12 cellular contexts compared by ENCODE assay signal in the genomic region with DNA sequence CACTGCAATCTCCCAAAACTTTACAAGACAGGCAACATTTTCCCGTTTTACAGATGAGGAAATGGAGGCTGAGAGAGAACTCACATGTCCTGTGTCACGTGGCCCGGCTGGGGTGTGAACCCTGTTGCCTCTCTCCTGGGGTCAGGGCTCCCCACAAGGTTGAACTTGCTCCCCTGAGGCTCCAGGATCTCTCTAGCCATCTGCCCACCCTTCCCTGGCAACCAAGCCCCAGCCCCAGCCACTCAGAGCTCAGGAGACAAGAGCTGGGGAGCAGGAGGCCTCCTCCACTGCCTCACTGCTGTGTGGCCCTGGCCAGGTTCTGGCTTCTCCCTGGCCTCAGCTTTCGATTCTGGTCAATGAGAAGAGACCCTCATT. TPM values are rescaled to one million over a fixed set of nuclear protein-coding genes. Genes with fewer than 3 reads are reported as not detected.
DNase-seq lines count a peak whose midpoint lies in the region; ATAC-seq, FAIRE-seq and TF ChIP-seq lines count a peak whose summit lies in the region.
"Had no signal": no experiment of that assay in that cellular context is flagged by ENCODE, and none has a peak within 500 bp of the region (broad histone marks: within the 10 kb centered on the region; RNA-seq: fewer than 3 reads in every experiment).

No MANE protein-coding gene starts in this region.

- peaks cover 70% of the 10 kb centered on the region for H3K36me3 Mint-ChIP-seq in activated naive CD4-positive, alpha-beta T cell treated with anti-CD3 and anti-CD28 coated beads, Interleukin-2, amount 10 ng/mL, durations not matched to agents 7 days and 5 days
- H3K36me3 Mint-ChIP-seq in activated CD8-positive, alpha-beta T cell treated with anti-CD3 and anti-CD28 coated beads for 36 hours (ENCODE audit: low read depth) = peaks cover 70% of the 10 kb centered on the region

- whole genome bisulfite sequencing in HepG2 (ENCODE audit: low lambda C conversion rate) = 31% methylated on average over 2 of the region's 4 CpGs
- 67 to 79% methylated on average over 3 to 4 of the region's 4 CpGs for WGBS in upper lobe of left lung, 2 donors

- no peak for TF ChIP-seq POLR2A in HepG2 (IDR thresholded peaks at IDR 0.05; ENCODE audit: insufficient read depth in 1 of 2, low read depth in 2 of 2, low read length in 2 of 2)
- TF ChIP-seq POLR2A in upper lobe of left lung (IDR thresholded peaks at IDR 0.05) = no peak

- H3K27me3 Mint-ChIP-seq in activated naive CD4-positive, alpha-beta T cell treated with anti-CD3 and anti-CD28 coated beads, Interleukin-2, amount 10 ng/mL, durations not matched to agents 7 days and 5 days = no peaks in the 10 kb centered on the region
- no peaks in the 10 kb centered on the region for H3K27me3 Mint-ChIP-seq in activated CD8-positive, alpha-beta T cell treated with anti-CD3 and anti-CD28 coated beads for 36 hours

- no peak overlapping the region for H3K9ac ChIP-seq in HepG2 (ENCODE audit: insufficient read depth, low read depth, low read length)

- in situ Hi-C loops in HepG2 (cut with HindIII; ENCODE audit: extremely low pct_ligation_motif_present, low pct_unique_long_range_greater_than_20kb) = no loop called here

- no peak for TF ChIP-seq CTCF in activated CD8-positive, alpha-beta T cell treated with anti-CD3 and anti-CD28 coated beads for 36 hours (IDR thresholded peaks at IDR 0.05)
- TF ChIP-seq CTCF in HepG2 (CRISPR knock-in tag; IDR thresholded peaks at IDR 0.05) = no peak
- TF ChIP-seq CTCF in upper lobe of left lung (IDR thresholded peaks at IDR 0.05) = no peak
- no peak for TF ChIP-seq CTCF in ascending aorta (IDR thresholded peaks at IDR 0.05)

- POLR2A ChIA-PET in activated CD8-positive, alpha-beta T cell treated with anti-CD3 and anti-CD28 coated beads for 36 hours (lab: Charles Lee) = interaction anchor here (0.8 to 36.3 kb wide), 3 partner anchors 13 to 16 kb away, joined by 4 to 671 read pairs (median 44); a partner anchor contains a TSS
- POLR2A ChIA-PET in HepG2 (lab: Yijun Ruan, JAX) = interaction anchor here (0.9 to 2.3 kb wide), 3 partner anchors 12 to 37 kb away, joined by 3 to 9 read pairs (median 5); a partner anchor contains a TSS

- H3K4me1 ChIP-seq in HepG2 (ENCODE audit: insufficient read depth, low read length) (peaks cover 84% of the 10 kb centered on the region), upper lobe of left lung (peaks cover 29 to 88% (median 67%) of the 10 kb centered on the region in 4 donors), ascending aorta (no peaks in the 10 kb centered on the region)

- H3K36me3 ChIP-seq in HepG2 (replicated peaks in 1 of 2; ENCODE audit: control insufficient read depth in 1 of 2, insufficient read depth in 2 of 2, low read length in 2 of 2) = no peaks in the 10 kb centered on the region
- peaks cover 0 to 13% (median 6%) of the 10 kb centered on the region in 4 donors for H3K36me3 ChIP-seq in upper lobe of left lung
- H3K36me3 ChIP-seq in ascending aorta = no peaks in the 10 kb centered on the region

- no peak for TF ChIP-seq EP300 in HepG2 (IDR thresholded peaks at IDR 0.05; ENCODE audit: low read depth in 2 of 2, low read length in 2 of 2)
- TF ChIP-seq EP300 in HepG2 (CRISPR knock-in tag; IDR thresholded peaks at IDR 0.05; ENCODE audit: borderline replicate concordance) = no peak
- no peak for TF ChIP-seq EP300 in upper lobe of left lung (IDR thresholded peaks at IDR 0.05)

- CTCF ChIA-PET in activated naive CD4-positive, alpha-beta T cell treated with anti-CD3 and anti-CD28 coated beads, Interleukin-2, amount 10 ng/mL, durations not matched to agents 7 days and 5 days (lab: Charles Lee) = interaction anchor here (0.9 to 7.0 kb wide), 5 partner anchors 9 to 34 kb away, joined by 5 to 78 read pairs (median 7); a partner anchor contains a TSS
- CTCF ChIA-PET in activated CD8-positive, alpha-beta T cell treated with anti-CD3 and anti-CD28 coated beads for 36 hours (lab: Charles Lee) = interaction anchor here (0.6 to 9.2 kb wide), 8 partner anchors 9 to 319 kb away, joined by 3 to 80 read pairs (median 6); a partner anchor contains a TSS
- CTCF ChIA-PET in HepG2 (lab: Yijun Ruan, JAX; ENCODE audit: low intra/inter-chr PET ratio, low total read pairs) = no interaction called here

- H3K9me3 ChIP-seq in HepG2 (ENCODE audit: low read length) (no peaks in the 10 kb centered on the region), upper lobe of left lung (no peaks in the 10 kb centered on the region), ascending aorta (no peaks in the 10 kb centered on the region)

- no peak overlapping the region for H3K4me3 ChIP-seq in HepG2 (replicated peaks in 1 of 3; ENCODE audit: insufficient read depth in 1 of 3, low read depth in 2 of 3, low read length in 3 of 3)
- H3K4me3 ChIP-seq in upper lobe of left lung = no peak overlapping the region
- H3K4me3 ChIP-seq in ascending aorta = no peak overlapping the region
- H3K4me3 ChIP-seq: PC-9 had no signal

- peaks cover 100% of the 10 kb centered on the region for H3K4me1 Mint-ChIP-seq in activated naive CD4-positive, alpha-beta T cell treated with anti-CD3 and anti-CD28 coated beads, Interleukin-2, amount 10 ng/mL, durations not matched to agents 7 days and 5 days
- H3K4me1 Mint-ChIP-seq in activated CD8-positive, alpha-beta T cell treated with anti-CD3 and anti-CD28 coated beads for 36 hours (ENCODE audit: low read depth) = peaks cover 99% of the 10 kb centered on the region

- intact Hi-C loops in activated CD8-positive, alpha-beta T cell treated with anti-CD3 and anti-CD28 coated beads for 36 hours (cut with micrococcal nuclease) = no loop called here
- intact Hi-C loops in HepG2 (cut with micrococcal nuclease; ENCODE audit: unreplicated experiment) = no loop called here
- intact Hi-C loops in ascending aorta (cut with DNase I) = no loop called here

- peak overlapping the region; percentile 78 for H3K4me3 Mint-ChIP-seq in activated naive CD4-positive, alpha-beta T cell treated with anti-CD3 and anti-CD28 coated beads, Interleukin-2, amount 10 ng/mL, durations not matched to agents 7 days and 5 days
- H3K4me3 Mint-ChIP-seq in activated CD8-positive, alpha-beta T cell treated with anti-CD3 and anti-CD28 coated beads for 36 hours = peak overlapping the region; percentile 87
- H3K4me3 Mint-ChIP-seq: neural crest cell had no signal

- DNase-seq in activated naive CD4-positive, alpha-beta T cell treated with anti-CD3 and anti-CD28 coated beads, Interleukin-2, amount 10 ng/mL, durations not matched to agents 7 days and 5 days = no peak
- DNase-seq in activated naive CD4-positive, alpha-beta T cell (lab: John Stamatoyannopoulos, UW) = no peak
- peak; percentile 56 for DNase-seq in activated CD8-positive, alpha-beta T cell treated with anti-CD3 and anti-CD28 coated beads for 36 hours
- DNase-seq in HepG2 (ENCODE audit: low spot score) (no peak), upper lobe of left lung (no peak), ascending aorta (ENCODE audit: low spot score in 2 of 2) (no peak), NCI-H1105 (lab: John Stamatoyannopoulos, UW) (no peak), caudate nucleus (lab: John Stamatoyannopoulos, UW) (no peak)
- DNase-seq: NCI-H2029, PC-9 had no signal

- H3K27ac ChIP-seq in HepG2 (ENCODE audit: extremely low read length, insufficient read depth, low read length) (no peak overlapping the region), upper lobe of left lung (peak overlapping the region in 3 of 4 donors; percentile 8 to 94 (median 92)), ascending aorta (peak overlapping the region in 1 of 2 donors; percentile 19), caudate nucleus (ENCODE audit: low read depth, low read length) (no peak overlapping the region)
- H3K27ac ChIP-seq: PC-9 had no signal

- BruUV-seq in HepG2 (replicated peaks; lab: Mats Ljungman, UMichigan) = no TSS peak

- no peaks in the 10 kb centered on the region for H4K20me1 ChIP-seq in HepG2 (ENCODE audit: insufficient read depth, low read length)

- no peak overlapping the region for H2AFZ ChIP-seq in HepG2 (ENCODE audit: low read length)
- H2AFZ ChIP-seq: PC-9 had no signal

- H3K4me2 ChIP-seq in HepG2 (ENCODE audit: low read depth, low read length) = peak overlapping the region; percentile 61
- H3K4me2 ChIP-seq: PC-9 had no signal

- no peaks in the 10 kb centered on the region for H3K9me3 Mint-ChIP-seq in activated naive CD4-positive, alpha-beta T cell treated with anti-CD3 and anti-CD28 coated beads, Interleukin-2, amount 10 ng/mL, durations not matched to agents 7 days and 5 days
- H3K9me3 Mint-ChIP-seq in activated CD8-positive, alpha-beta T cell treated with anti-CD3 and anti-CD28 coated beads for 36 hours = no peaks in the 10 kb centered on the region
- H3K9me3 Mint-ChIP-seq: neural crest cell had no signal

- no peaks in the 10 kb centered on the region for H3K27me3 ChIP-seq in HepG2 (ENCODE audit: control insufficient read depth in 1 of 2, insufficient read depth in 2 of 2, low read length in 2 of 2)
- no peaks in the 10 kb centered on the region for H3K27me3 ChIP-seq in upper lobe of left lung
- no peaks in the 10 kb centered on the region for H3K27me3 ChIP-seq in ascending aorta

- H3K79me2 ChIP-seq in HepG2 (ENCODE audit: insufficient read depth, low read length) = no peaks in the 10 kb centered on the region

- ATAC-seq in activated CD8-positive, alpha-beta T cell treated with anti-CD3 and anti-CD28 coated beads for 36 hours = no peak
- peak; percentile 31 for ATAC-seq in HepG2
- no peak for ATAC-seq in upper lobe of left lung (ENCODE audit: low FRiP score in 2 of 2)

- TF ChIP-seq RAD21 in HepG2 (CRISPR knock-in tag; IDR thresholded peaks at IDR 0.05) = no peak

- H3K27ac Mint-ChIP-seq in activated naive CD4-positive, alpha-beta T cell treated with anti-CD3 and anti-CD28 coated beads, Interleukin-2, amount 10 ng/mL, durations not matched to agents 7 days and 5 days = peak overlapping the region; percentile 99
- H3K27ac Mint-ChIP-seq in activated CD8-positive, alpha-beta T cell treated with anti-CD3 and anti-CD28 coated beads for 36 hours = peak overlapping the region; percentile 98

- no peak for FAIRE-seq in HepG2 (lab: Jason Lieb, UNC)

RNA-seq across cellular contexts. Expression of a gene that starts 11.8 kb away (rescaled TPM):
- total RNA-seq in activated CD8-positive, alpha-beta T cell treated with anti-CD3 and anti-CD28 coated beads for 36 hours = 100 to 1,000 TPM; 229 to 237 TPM
- total RNA-seq in HepG2 (2016; rRNA removed; fragmentation: Illumina TruSeq; extraction: Trizol) (0.34 and 0.86 TPM in 2 replicates), upper lobe of left lung (100 to 1,000 TPM; 148 to 624 (median 225) TPM), ascending aorta (56.1 TPM)
- total RNA-seq in HepG2 (2016; cell fraction: cytosol; rRNA removed; fragmentation: Illumina TruSeq; extraction: Trizol; ENCODE audit: low read depth) = 0.18 and 0.30 TPM in 2 replicates
- total RNA-seq in HepG2 (2016; cell fraction: insoluble cytoplasmic fraction; rRNA removed; fragmentation: Illumina TruSeq; extraction: Trizol) = 0.18 and 0.45 TPM in 2 replicates
- total RNA-seq in HepG2 (2016; cell fraction: membrane; rRNA removed; fragmentation: Illumina TruSeq; extraction: Trizol) = 0.48 and 0.56 TPM in 2 replicates
- 0.34 and 0.53 TPM in 2 replicates for total RNA-seq in HepG2 (2016; cell fraction: nucleus; rRNA removed; fragmentation: Illumina TruSeq; extraction: Trizol)
- 0.41 and 0.76 TPM in 2 replicates for polyA plus RNA-seq in HepG2 (2011; rRNA removed)
- 0.64 and 0.79 TPM in 2 replicates for polyA plus RNA-seq in HepG2 (2011; cell fraction: cytosol; rRNA removed)
- 0.59 and 0.61 TPM in 2 replicates for polyA plus RNA-seq in HepG2 (2011; cell fraction: nucleus; rRNA removed)
- 0.19 and 0.38 TPM in 2 replicates for polyA plus RNA-seq in HepG2 (2012)
- polyA plus RNA-seq in HepG2 (2016; cell fraction: cytosol; fragmentation: Illumina TruSeq; extraction: Trizol; ENCODE audit: low read depth) = 0.33 and 0.38 TPM in 2 replicates
- 0.57 and 0.76 TPM in 2 replicates for polyA plus RNA-seq in HepG2 (2016; cell fraction: insoluble cytoplasmic fraction; fragmentation: Illumina TruSeq; extraction: Trizol; ENCODE audit: low read depth)
- 0.54 and 0.79 TPM in 2 replicates for polyA plus RNA-seq in HepG2 (2016; cell fraction: membrane; fragmentation: Illumina TruSeq; extraction: Trizol; ENCODE audit: low read depth)
- 1.1 TPM in 2 replicates for polyA plus RNA-seq in HepG2 (2016; cell fraction: nucleus; fragmentation: Illumina TruSeq; extraction: Trizol; ENCODE audit: insufficient read depth, low read depth)
- polyA minus RNA-seq in HepG2 (2011; rRNA and poly(A)+ RNA removed; ENCODE audit: low replicate concordance) = 2.1 and 4.6 TPM in 2 replicates
- 0.59 TPM in 1 of 2 replicates, not detected in the other for polyA minus RNA-seq in HepG2 (2011; cell fraction: cytosol; rRNA and poly(A)+ RNA removed)
- polyA minus RNA-seq in HepG2 (2011; cell fraction: nucleus; rRNA and poly(A)+ RNA removed) = not detected in 2 replicates

RNA-seq across cellular contexts. Expression of a gene that starts 22.4 kb away (rescaled TPM):
- 1 to 10 TPM in 1 of 2 experiments, under 1 TPM in 1; 0.45 to 1.4 TPM for total RNA-seq in activated CD8-positive, alpha-beta T cell treated with anti-CD3 and anti-CD28 coated beads for 36 hours
- total RNA-seq in HepG2 (2016; rRNA removed; fragmentation: Illumina TruSeq; extraction: Trizol) (0.04 TPM in 1 of 2 replicates, not detected in the other), upper lobe of left lung (under 1 TPM in 1 of 6 donors, not detected in 5; 0.15 TPM), ascending aorta (0.85 TPM)
- not detected in 2 replicates for total RNA-seq in HepG2 (2016; cell fraction: cytosol; rRNA removed; fragmentation: Illumina TruSeq; extraction: Trizol; ENCODE audit: low read depth)
- total RNA-seq in HepG2 (2016; cell fraction: insoluble cytoplasmic fraction; rRNA removed; fragmentation: Illumina TruSeq; extraction: Trizol) = not detected in 2 replicates
- total RNA-seq in HepG2 (2016; cell fraction: membrane; rRNA removed; fragmentation: Illumina TruSeq; extraction: Trizol) = not detected in 2 replicates
- not detected in 2 replicates for total RNA-seq in HepG2 (2016; cell fraction: nucleus; rRNA removed; fragmentation: Illumina TruSeq; extraction: Trizol)
- polyA plus RNA-seq in HepG2 (2011; rRNA removed) = 0.03 and 0.05 TPM in 2 replicates
- 0.11 TPM in 1 of 2 replicates, not detected in the other for polyA plus RNA-seq in HepG2 (2011; cell fraction: cytosol; rRNA removed)
- 0.66 and 0.77 TPM in 2 replicates for polyA plus RNA-seq in HepG2 (2011; cell fraction: nucleus; rRNA removed)
- polyA plus RNA-seq in HepG2 (2012) = 0.05 TPM in 1 of 2 replicates, not detected in the other
- polyA plus RNA-seq in HepG2 (2016; cell fraction: cytosol; fragmentation: Illumina TruSeq; extraction: Trizol; ENCODE audit: low read depth) = not detected in 2 replicates
- polyA plus RNA-seq in HepG2 (2016; cell fraction: insoluble cytoplasmic fraction; fragmentation: Illumina TruSeq; extraction: Trizol; ENCODE audit: low read depth) = not detected in 2 replicates
- not detected in 2 replicates for polyA plus RNA-seq in HepG2 (2016; cell fraction: membrane; fragmentation: Illumina TruSeq; extraction: Trizol; ENCODE audit: low read depth)
- 0.26 TPM in 1 of 2 replicates, not detected in the other for polyA plus RNA-seq in HepG2 (2016; cell fraction: nucleus; fragmentation: Illumina TruSeq; extraction: Trizol; ENCODE audit: insufficient read depth, low read depth)
- 0.12 TPM in 1 of 2 replicates, not detected in the other for polyA minus RNA-seq in HepG2 (2011; rRNA and poly(A)+ RNA removed; ENCODE audit: low replicate concordance)
- polyA minus RNA-seq in HepG2 (2011; cell fraction: cytosol; rRNA and poly(A)+ RNA removed) = not detected in 2 replicates
- 0.12 and 0.26 TPM in 2 replicates for polyA minus RNA-seq in HepG2 (2011; cell fraction: nucleus; rRNA and poly(A)+ RNA removed)
- total RNA-seq: subcutaneous adipose tissue had no signal

Comparison
In these comparisons a context has a peak if more than half of its experiments do, and no peak if none do; other contexts are left out.
1. H3K27ac ChIP-seq: peak in upper lobe of left lung (3 of 4); none in HepG2 (single experiment) and caudate nucleus (single experiment).
2. RNA of a gene that starts 11.8 kb away (total RNA-seq): 148 to 624 TPM in upper lobe of left lung, 229 to 237 TPM in activated CD8-positive, alpha-beta T cell treated with anti-CD3 and anti-CD28 coated beads for 36 hours and 56.1 TPM in ascending aorta (single experiment); 0.18 to 0.86 TPM in HepG2; every median in the first group is over 10 times any median in the second.